ENCODE assay signal across 9 cellular contexts in genomic region chr1:225655509-225656258, GRCh38. TPM values are rescaled to one million over a fixed set of nuclear protein-coding genes. Genes with fewer than 3 reads are reported as not detected.
DNase-seq lines count a peak whose midpoint lies in the region; ATAC-seq, FAIRE-seq and TF ChIP-seq lines count a peak whose summit lies in the region.
"Had no signal": no experiment of that assay in that cellular context is flagged by ENCODE, and none has a peak within 500 bp of the region (broad histone marks: within the 10 kb centered on the region; RNA-seq: fewer than 3 reads in every experiment).

No MANE protein-coding gene starts in this region.

- H2BK12ac ChIP-seq in H1 (ENCODE audit: low read depth, low read length): no peak overlapping the region

- no peak overlapping the region for H2AK5ac ChIP-seq in H1 (ENCODE audit: low read depth, low read length)

- H3K9ac ChIP-seq in H1 (replicated peaks in 1 of 4; ENCODE audit: extremely low read depth in 1 of 4, low read depth in 3 of 4, low read length in 3 of 4): no peak overlapping the region

- no peaks in the 10 kb centered on the region for H3K27me3 ChIP-seq in H1 (replicated peaks in 1 of 4; ENCODE audit: control insufficient read depth in 3 of 4, extremely low read depth in 1 of 4, insufficient read depth in 3 of 4, low read length in 3 of 4)

- H2BK20ac ChIP-seq in H1 (ENCODE audit: low read length): no peak overlapping the region

- DNase-seq in GM04503 (ENCODE audit: low read depth) (peak; percentile 95), NCI-H446 (lab: John Stamatoyannopoulos, UW) (peak; percentile 51 to 89), H1 (ENCODE audit: low read depth in 1 of 2, low spot score in 2 of 2) (peak in 1 of 2 experiments; percentile 38), myocyte (ENCODE audit: low read depth) (peak; percentile 83)
- DNase-seq in stimulated activated CD4-positive, alpha-beta T cell treated with anti-CD3 and anti-CD28 coated beads, Interleukin-2, amount 100 ng/mL, for 48 hours: no peak
- no peak for DNase-seq in stimulated activated naive CD4-positive, alpha-beta T cell (lab: John Stamatoyannopoulos, UW)

- no peak overlapping the region for H2AFZ ChIP-seq in H1 (ENCODE audit: low read length)

- H3K4me3 ChIP-seq in H1 (ENCODE audit: extremely low read depth in 1 of 4, insufficient read depth in 2 of 4, low read depth in 3 of 4, low read length in 4 of 4): no peak overlapping the region

- no peak for FAIRE-seq in H1 (lab: Jason Lieb, UNC)

- H3K14ac ChIP-seq in H1 (ENCODE audit: insufficient read length): no peak overlapping the region

- TF ChIP-seq RAD21 in H1 (IDR thresholded peaks at IDR 0.05 in 1 of 2, conservative IDR thresholded peaks at IDR 0.05 in 1 of 2; ENCODE audit: low read depth in 2 of 2, low read length in 2 of 2): peak; percentile 77 to 83

- no peaks in the 10 kb centered on the region for H3K9me3 ChIP-seq in H1 (ENCODE audit: insufficient read depth in 2 of 2, low read depth in 1 of 2, low read length in 1 of 2)

- CTCF ChIA-PET in H1 (lab: Charles Lee; ENCODE audit: partially characterized antibody): interaction anchor here (0.6 to 5.6 kb wide), 44 partner anchors 8 to 222 kb away, joined by 3 to 43 read pairs (median 4); partner anchors contain the start of gene SRP9

- H3K56ac ChIP-seq in H1 (replicated peaks; ENCODE audit: insufficient read length, low read depth, low read length): no peak overlapping the region

- no peak for TF ChIP-seq EP300 in H1 (IDR thresholded peaks at IDR 0.05; ENCODE audit: borderline replicate concordance in 1 of 2, low read depth in 2 of 2, low read length in 2 of 2)

- ATAC-seq in HG03280 (IDR thresholded peaks at IDR 0.05; ENCODE audit: unreplicated experiment) (no peak), GM19351 (IDR thresholded peaks at IDR 0.05; ENCODE audit: unreplicated experiment) (no peak)

- H3K36me3 ChIP-seq in H1 (ENCODE audit: control insufficient read depth in 2 of 4, insufficient read depth in 4 of 4, low read length in 3 of 4): no peaks in the 10 kb centered on the region; a peak in 1 of 8 replicates

- H2BK120ac ChIP-seq in H1 (replicated peaks; ENCODE audit: low read depth, low read length): no peak overlapping the region

- TF ChIP-seq POLR2A in H1 (IDR thresholded peaks at IDR 0.05; ENCODE audit: control extremely low read depth in 1 of 2, low read depth in 2 of 2, low read length in 2 of 2): no peak

- H3K27ac ChIP-seq in H1 (ENCODE audit: low read depth, low read length): no peak overlapping the region

- peaks cover 9 to 18% of the 10 kb centered on the region in 2 experiments; a peak in 3 of 4 replicates for H3K79me2 ChIP-seq in H1 (ENCODE audit: control insufficient read depth in 1 of 2, insufficient read depth in 2 of 2, low read length in 2 of 2)

- H3K4me1 ChIP-seq in H1 (replicated peaks in 1 of 4; ENCODE audit: control insufficient read depth in 3 of 4, insufficient read depth in 4 of 4, low read length in 3 of 4): peaks cover 0 to 3% (median 0%) of the 10 kb centered on the region in 4 experiments; a peak in 1 of 7 replicates

- H3K23me2 ChIP-seq in H1 (ENCODE audit: low read depth, low read length): no peaks in the 10 kb centered on the region; the same call in 1 of the 2 replicates

- 90% methylated on average over 4 of the region's 4 CpGs; no CpG with 5 or more reads in 1 of the 2 experiments for WGBS in H1 (ENCODE audit: extremely low coverage in 1 of 2, insufficient coverage in 1 of 2, insufficient read length in 1 of 2, insufficient replicate concordance in 2 of 2, low coverage in 1 of 2, low lambda C conversion rate in 2 of 2, missing lambda C conversion rate in 1 of 2), 2 experiments

- no peak overlapping the region for H2BK5ac ChIP-seq in H1 (ENCODE audit: low read depth, low read length)

- H4K5ac ChIP-seq in H1 (ENCODE audit: insufficient read length, low read depth, low read length): no peak overlapping the region

- H3K79me1 ChIP-seq in H1 (ENCODE audit: low read depth, low read length): no peaks in the 10 kb centered on the region

- no peak overlapping the region for H3K4ac ChIP-seq in H1 (replicated peaks; ENCODE audit: insufficient read length, low read depth, low read length)

- H3K4me2 ChIP-seq in H1 (ENCODE audit: insufficient read depth in 1 of 2, low read depth in 2 of 2, low read length in 2 of 2): no peak overlapping the region

- TF ChIP-seq CTCF in H1 (IDR thresholded peaks at IDR 0.05; ENCODE audit: control extremely low read depth in 1 of 3, insufficient read depth in 1 of 3, low read depth in 1 of 3, low read length in 3 of 3): peak in 2 of 3 experiments; percentile 52 to 57; a peak in 3 of 4 replicates

- H3K18ac ChIP-seq in H1 (ENCODE audit: extremely low read depth, low read length): no peak overlapping the region

- POLR2A ChIA-PET in H1 (lab: Charles Lee; ENCODE audit: partially characterized antibody): interaction anchor here (0.7 to 4.4 kb wide), 11 partner anchors 10 to 174 kb away, joined by 3 to 20 read pairs (median 5); partner anchors contain the start of gene SRP9

- H4K8ac ChIP-seq in H1 (ENCODE audit: extremely low read depth, insufficient read depth, low read length): no peak overlapping the region

- H2BK15ac ChIP-seq in H1 (ENCODE audit: low read length): no peak overlapping the region

- no peak overlapping the region for H4K91ac ChIP-seq in H1 (replicated peaks; ENCODE audit: insufficient read length, low read length)

- no peaks in the 10 kb centered on the region for H4K20me1 ChIP-seq in H1 (replicated peaks in 1 of 2; ENCODE audit: control insufficient read depth in 1 of 2, insufficient read depth in 2 of 2, low read length in 2 of 2)

- no peak overlapping the region for H3K23ac ChIP-seq in H1 (ENCODE audit: insufficient read length)

TF ChIP-seq in H1, 55 proteins besides CTCF, POLR2A, EP300 and RAD21:
- TF ChIP-seq NANOG (IDR thresholded peaks at IDR 0.05; ENCODE audit: insufficient read depth, low read depth, low read length, poor library complexity, severe bottlenecking): no peak
- TF ChIP-seq TAF7 (optimal IDR thresholded peaks at IDR 0.05; ENCODE audit: borderline replicate concordance, low read depth, low read length): no peak
- TF ChIP-seq POU5F1 (IDR thresholded peaks at IDR 0.05; ENCODE audit: low read depth, low read length): no peak
- TF ChIP-seq, protein P1, sequence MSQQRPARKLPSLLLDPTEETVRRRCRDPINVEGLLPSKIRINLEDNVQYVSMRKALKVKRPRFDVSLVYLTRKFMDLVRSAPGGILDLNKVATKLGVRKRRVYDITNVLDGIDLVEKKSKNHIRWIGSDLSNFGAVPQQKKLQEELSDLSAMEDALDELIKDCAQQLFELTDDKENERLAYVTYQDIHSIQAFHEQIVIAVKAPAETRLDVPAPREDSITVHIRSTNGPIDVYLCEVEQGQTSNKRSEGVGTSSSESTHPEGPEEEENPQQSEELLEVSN (IDR thresholded peaks at IDR 0.05): no peak
- TF ChIP-seq BACH1 (IDR thresholded peaks at IDR 0.05; ENCODE audit: low read length): no peak
- no peak for TF ChIP-seq SAP30 (IDR thresholded peaks at IDR 0.05; ENCODE audit: insufficient read depth, insufficient replicate concordance, low read length)
TF ChIP-seq in H1: peak in this region for 0.

RNA-seq across cellular contexts. Expression of gene ENAH, which starts 2.8 kb away (rescaled TPM):
- 318 and 335 TPM in 2 replicates for total RNA-seq in H1 (2021; fragmentation: NEBNext Ultra II Directional; extraction: Animal tissue kit (Norgen Biotek cat#: 25700))
- 33.1 and 39.1 TPM in 2 replicates for polyA plus RNA-seq in H1 (2011; rRNA removed)
- polyA plus RNA-seq in H1 (2011; cell fraction: cytosol; rRNA removed): 81.1 TPM
- polyA plus RNA-seq in H1 (2011; cell fraction: nucleus; rRNA removed): 80.2 TPM
- 133 to 180 TPM (median 159 TPM) in 4 replicates for polyA plus RNA-seq in H1 (2012, experiment 1 of 2)
- 7.6 TPM for polyA plus RNA-seq in H1 (2012, experiment 2 of 2)
- polyA plus RNA-seq in H1 (2013, experiment 1 of 2): 182 TPM
- 183 TPM for polyA plus RNA-seq in H1 (2013, experiment 2 of 2)
- polyA minus RNA-seq in H1 (2011; rRNA and poly(A)+ RNA removed): 343 and 463 TPM in 2 replicates
- polyA minus RNA-seq in H1 (2011; cell fraction: cytosol; rRNA and poly(A)+ RNA removed): 96.7 TPM
- 136 TPM for polyA minus RNA-seq in H1 (2011; cell fraction: nucleus; rRNA and poly(A)+ RNA removed)
- total RNA-seq in myocyte: 70.3 and 88.1 TPM in 2 replicates
- polyA plus RNA-seq in myocyte (2012): 65.8 TPM
- total RNA-seq: T-helper 2 cell treated with Interferon-gamma antibody and Interleukin-4, amounts not matched to agents 100 ng/mL and 5 ng/mL, for 36 hours had no signal

Comparison
In these comparisons a context has a peak if more than half of its experiments do, and no peak if none do; other contexts are left out.
1. DNase-seq: peak in GM04503 (single experiment), NCI-H446 (2 of 2) and myocyte (single experiment); none in stimulated activated CD4-positive, alpha-beta T cell treated with anti-CD3 and anti-CD28 coated beads, Interleukin-2, amount 100 ng/mL, for 48 hours (0 of 2) and stimulated activated naive CD4-positive, alpha-beta T cell (0 of 6).